22 cellular contexts compared by ENCODE assay signal in genomic region chr3:148741219-148741618, GRCh38. TPM values are rescaled to one million over a fixed set of nuclear protein-coding genes. Genes with fewer than 3 reads are reported as not detected.
"Had no signal": no experiment of that assay in that cellular context is flagged by ENCODE, and none has a peak within 500 bp of the region (broad histone marks: within the 10 kb centered on the region; RNA-seq: fewer than 3 reads in every experiment).

No MANE protein-coding gene starts in this region.

- H3K9ac ChIP-seq: parathyroid adenoma had no signal

- H3K4me3 ChIP-seq: psoas muscle, right lobe of liver, sigmoid colon, stomach, tibial artery, transverse colon, upper lobe of left lung, vagina had no signal

- H2AFZ ChIP-seq: parathyroid adenoma had no signal

- DNase-seq: naive thymus-derived CD4-positive, alpha-beta T cell; natural killer cell; occipital lobe; posterior cingulate gyrus; psoas muscle; right cardiac atrium; right lobe of liver; sigmoid colon; small intestine; stimulated activated CD4-positive, alpha-beta T cell treated with anti-CD3 and anti-CD28 coated beads, Interleukin-15, amount 100 ng/mL, for 24 hours; stimulated activated CD4-positive, alpha-beta T cell treated with anti-CD3 and anti-CD28 coated beads, Interleukin-2, amount 100 ng/mL, for 24 hours; stimulated activated CD4-positive, alpha-beta T cell treated with anti-CD3 and anti-CD28 coated beads, Interleukin-2, amount 100 ng/mL, for 48 hours; stimulated activated CD4-positive, alpha-beta T cell treated with anti-CD3 and anti-CD28 coated beads, Interleukin-4, amount 100 ng/mL, for 24 hours; stimulated activated naive B cell treated with anti-CD40 and anti-IgM and Interleukin-4, amounts not matched to agents 10 μg/mL and 1 μg/mL and 100 μg/mL, for 72 hours; stimulated activated naive CD4-positive, alpha-beta T cell treated with Interleukin-2 at 50 U/mL for 16 hours; stomach; tibial artery; transverse colon; upper lobe of left lung had no signal

- H3K27ac ChIP-seq: parathyroid adenoma, psoas muscle, right lobe of liver, sigmoid colon, stomach, tibial artery, transverse colon, upper lobe of left lung, vagina had no signal

- H3K79me2 ChIP-seq: parathyroid adenoma had no signal

- H3K36me3 ChIP-seq: right lobe of liver, sigmoid colon, stomach, transverse colon, upper lobe of left lung, vagina had no signal

- H3K27me3 ChIP-seq: right lobe of liver, sigmoid colon, stomach, tibial artery, transverse colon, upper lobe of left lung, vagina had no signal

- H3K9me3 ChIP-seq: psoas muscle, right lobe of liver, sigmoid colon, stomach, tibial artery, transverse colon, upper lobe of left lung, vagina had no signal

- H3K4me1 ChIP-seq: parathyroid adenoma, psoas muscle, stomach, tibial artery, transverse colon, upper lobe of left lung, vagina had no signal

RNA-seq across cellular contexts. Expression of gene AGTR1, which starts 43.5 kb away (rescaled TPM):
- total RNA-seq: naive thymus-derived CD4-positive, alpha-beta T cell; natural killer cell; renal cortical epithelial cell had no signal
- polyA plus RNA-seq: naive thymus-derived CD4-positive, alpha-beta T cell had no signal
